8 cellular contexts compared by ENCODE assay signal in the genomic region with DNA sequence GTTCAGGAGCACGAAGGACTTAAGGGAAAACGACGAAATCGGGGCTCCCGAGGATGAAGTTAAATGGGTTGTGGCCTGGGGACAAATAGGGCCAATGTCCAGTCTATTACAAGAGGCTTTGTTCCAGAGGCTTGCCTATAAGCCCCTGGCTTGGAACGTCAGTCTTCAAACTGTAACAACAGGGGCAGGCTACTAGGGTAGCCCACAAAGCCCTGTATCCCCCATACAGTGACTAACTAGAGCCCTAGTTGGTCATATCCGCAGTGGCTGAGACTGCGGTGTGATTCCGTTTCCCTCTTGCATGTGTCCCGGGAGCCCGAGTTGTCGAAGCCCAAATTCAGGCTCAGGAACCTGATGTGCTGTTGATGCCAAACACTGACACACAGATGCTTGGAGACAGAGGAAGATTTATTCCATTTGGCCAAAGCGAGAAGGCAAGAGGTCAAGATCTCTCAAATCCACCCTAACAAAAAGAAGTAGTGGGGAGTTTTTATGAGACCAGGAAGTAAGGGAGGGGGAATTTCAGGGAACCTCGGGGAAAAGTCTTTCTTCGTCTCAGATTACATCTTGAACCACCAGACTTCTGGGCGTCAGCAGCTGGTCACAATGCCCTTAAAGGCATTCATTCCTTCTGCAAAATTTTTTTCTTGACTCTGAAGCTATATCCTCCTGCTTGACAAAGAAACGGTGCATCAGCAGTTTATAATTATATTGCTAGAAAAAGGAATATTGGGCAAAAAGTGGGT. TPM values are rescaled to one million over a fixed set of nuclear protein-coding genes. Genes with fewer than 3 reads are reported as not detected.
DNase-seq lines count a peak whose midpoint lies in the region; ATAC-seq, FAIRE-seq and TF ChIP-seq lines count a peak whose summit lies in the region.

No MANE protein-coding gene starts in this region.

- H3K27ac ChIP-seq in HL-60 (replicated peaks) (no peak overlapping the region), kidney (ENCODE audit: low read depth in 2 of 2, low read length in 2 of 2) (peak overlapping the region; percentile 87 to 93)

- intact Hi-C loops in kidney (cut with DNase I), result no loop called here

- TF ChIP-seq CTCF in HL-60 (IDR thresholded peaks at IDR 0.05; ENCODE audit: insufficient read depth, low read length) (no peak), WI38 (IDR thresholded peaks at IDR 0.05; ENCODE audit: low read depth, low read length) (no peak), kidney (IDR thresholded peaks at IDR 0.05; ENCODE audit: borderline replicate concordance, extremely low read depth, insufficient read depth) (no peak)

- no peaks in the 10 kb centered on the region for H3K9me3 ChIP-seq in kidney (ENCODE audit: control insufficient read depth in 1 of 2, low read length in 2 of 2)

- no peak for ATAC-seq in GM21526 (IDR thresholded peaks at IDR 0.05; ENCODE audit: low FRiP score, unreplicated experiment)

- H3K4me1 ChIP-seq in kidney (ENCODE audit: control insufficient read depth in 1 of 2, insufficient read depth in 1 of 2, low read depth in 1 of 2, low read length in 2 of 2), result peaks cover 0 to 4% of the 10 kb centered on the region in 2 donors

- FAIRE-seq in kidney (lab: Jason Lieb, UNC) (no peak), GM19239 (lab: Jason Lieb, UNC) (no peak)

- H3K4me3 ChIP-seq in HL-60 (replicated peaks; ENCODE audit: insufficient read depth, low read length) (peak overlapping the region; percentile 82), WI38 (ENCODE audit: low read depth, low read length) (peak overlapping the region; percentile 79), kidney (ENCODE audit: low read length in 2 of 2) (peak overlapping the region; percentile 74 to 86)

- peak overlapping the region; percentile 63 to 80 for H3K9ac ChIP-seq in kidney (ENCODE audit: low read length in 2 of 2)

- DNase-seq in DMS79 (lab: John Stamatoyannopoulos, UW), result peak; percentile 63
- no peak for DNase-seq in HL-60 (ENCODE audit: low read depth in 1 of 2, low spot score in 1 of 2)
- DNase-seq in central memory CD4-positive, alpha-beta T cell, result peak; percentile 38
- peak; percentile 78 for DNase-seq in kidney
- peak; percentile 36 to 47 for DNase-seq in stimulated activated CD4-positive, alpha-beta T cell treated with anti-CD3 and anti-CD28 coated beads, Interleukin-15, amount 100 ng/mL, for 48 hours (ENCODE audit: low read depth in 2 of 2)
- DNase-seq in GM19239 (ENCODE audit: insufficient read length, low spot score), result no peak

- no peaks in the 10 kb centered on the region for H3K36me3 ChIP-seq in kidney (ENCODE audit: control insufficient read depth in 1 of 2, insufficient read depth in 2 of 2, low read length in 2 of 2)

- H3K27me3 ChIP-seq in HL-60 (ENCODE audit: insufficient read depth, poor library complexity, severe bottlenecking), result peaks cover 2% of the 10 kb centered on the region

RNA-seq across cellular contexts. Expression of gene SLFN5, which starts 0.8 kb away (rescaled TPM):
- 64.8 TPM for total RNA-seq in kidney
- polyA plus RNA-seq in kidney (ENCODE audit: insufficient read depth, low read depth, low replicate concordance), result 2.0 TPM

RNA-seq across cellular contexts. Expression of gene SLC35G3, which starts 49.4 kb away (rescaled TPM):
- total RNA-seq in kidney, result not detected
- polyA plus RNA-seq in kidney (ENCODE audit: insufficient read depth, low read depth, low replicate concordance), result not detected

Comparison
In these comparisons a context has a peak if more than half of its experiments do, and no peak if none do; other contexts are left out.
1. DNase-seq: peak in DMS79 (single experiment), central memory CD4-positive, alpha-beta T cell (single experiment), kidney (single experiment) and stimulated activated CD4-positive, alpha-beta T cell treated with anti-CD3 and anti-CD28 coated beads, Interleukin-15, amount 100 ng/mL, for 48 hours (2 of 2); none in HL-60 (0 of 2) and GM19239 (single experiment).
2. Peak in every context shown above with its lines, with median percentiles within 50 percentile points of each other: H3K4me3 ChIP-seq.